In the genomic region with DNA sequence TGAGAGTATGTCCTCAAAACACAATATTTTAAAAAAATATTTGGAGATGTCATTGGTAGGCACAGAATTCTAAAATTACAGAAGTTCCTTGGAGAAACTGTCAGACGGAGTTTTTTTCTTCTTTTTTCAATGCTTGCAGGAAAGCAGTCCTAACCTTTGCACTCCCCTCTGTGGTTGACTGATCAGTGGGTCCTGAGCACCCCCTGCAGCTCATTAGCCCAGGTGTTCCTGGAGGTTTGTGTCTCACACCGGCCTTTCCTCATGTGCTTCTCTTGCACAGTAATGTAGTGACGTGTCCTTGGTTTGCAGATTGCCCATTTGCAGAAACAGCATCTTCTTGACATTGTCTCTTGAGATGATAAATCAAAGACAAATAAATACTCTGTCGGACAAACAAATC, we compare ENCODE assay signal across 9 cellular contexts.
A peak's percentile ranks its signal among the peaks of the same experiment; 100 is the strongest.
DNase-seq lines count a peak whose midpoint lies in the region; ATAC-seq and TF ChIP-seq lines count a peak whose summit lies in the region.
"Had no signal": no experiment of that assay in that cellular context is flagged by ENCODE, and none has a peak within 500 bp of the region (broad histone marks: within the 10 kb centered on the region; RNA-seq: fewer than 3 reads in every experiment).

No MANE protein-coding gene starts in this region.

- H3K27ac Mint-ChIP-seq in CD4-positive, CD25-positive, alpha-beta regulatory T cell: no peak overlapping the region
- H3K27ac Mint-ChIP-seq in mesothelial cell of epicardium: no peak overlapping the region

- no peak overlapping the region for H3K27ac ChIP-seq in CD4-positive, CD25-positive, alpha-beta regulatory T cell (ENCODE audit: insufficient read depth, low read length, poor library complexity, severe bottlenecking)
- H3K27ac ChIP-seq in dorsolateral prefrontal cortex: no peak overlapping the region

- H3K36me3 Mint-ChIP-seq in CD4-positive, CD25-positive, alpha-beta regulatory T cell: no peaks in the 10 kb centered on the region
- peaks cover 2% of the 10 kb centered on the region for H3K36me3 Mint-ChIP-seq in mesothelial cell of epicardium

- TF ChIP-seq CTCF in mesothelial cell of epicardium (IDR thresholded peaks at IDR 0.05; ENCODE audit: unreplicated experiment) (no peak), dorsolateral prefrontal cortex (IDR thresholded peaks at IDR 0.05 in 54 of 56, conservative IDR thresholded peaks at IDR 0.05 in 2 of 56; ENCODE audit: low read depth in 1 of 56, partially characterized antibody in 56 of 56) (no peak)

- H3K9me3 Mint-ChIP-seq in CD4-positive, CD25-positive, alpha-beta regulatory T cell: peaks cover 0 to 1% (median 0%) of the 10 kb centered on the region in 7 donors
- peaks cover 69% of the 10 kb centered on the region for H3K9me3 Mint-ChIP-seq in mesothelial cell of epicardium

- no peaks in the 10 kb centered on the region for H3K9me3 ChIP-seq in CD4-positive, CD25-positive, alpha-beta regulatory T cell (ENCODE audit: control insufficient read depth in 2 of 2, low read length in 2 of 2)

- intact Hi-C loops in dorsolateral prefrontal cortex (cut with DNase I): no loop called here

- no peak overlapping the region for H3K4me3 Mint-ChIP-seq in CD4-positive, CD25-positive, alpha-beta regulatory T cell
- H3K4me3 Mint-ChIP-seq in mesothelial cell of epicardium: no peak overlapping the region

- no peaks in the 10 kb centered on the region for H3K36me3 ChIP-seq in CD4-positive, CD25-positive, alpha-beta regulatory T cell (ENCODE audit: control insufficient read depth, insufficient read depth, low read length)

- ATAC-seq in CD4-positive, CD25-positive, alpha-beta regulatory T cell (ENCODE audit: low read depth in 2 of 2): peak; percentile 53 to 79

- H3K4me3 ChIP-seq in CD4-positive, CD25-positive, alpha-beta regulatory T cell (ENCODE audit: low read depth, low read length): no peak overlapping the region
- H3K4me3 ChIP-seq in dorsolateral prefrontal cortex: no peak overlapping the region

- peaks cover 32% of the 10 kb centered on the region for H3K27me3 Mint-ChIP-seq in CD4-positive, CD25-positive, alpha-beta regulatory T cell
- no peaks in the 10 kb centered on the region for H3K27me3 Mint-ChIP-seq in mesothelial cell of epicardium (ENCODE audit: low read depth)

- H3K27me3 ChIP-seq in CD4-positive, CD25-positive, alpha-beta regulatory T cell (ENCODE audit: control insufficient read depth, insufficient read depth, low read length): peaks cover 7% of the 10 kb centered on the region
- peaks cover 0 to 87% (median 46%) of the 10 kb centered on the region in 45 donors for H3K27me3 ChIP-seq in dorsolateral prefrontal cortex

- H3K4me1 Mint-ChIP-seq in CD4-positive, CD25-positive, alpha-beta regulatory T cell: peaks cover 0 to 3% (median 0%) of the 10 kb centered on the region in 4 donors
- H3K4me1 Mint-ChIP-seq in mesothelial cell of epicardium: no peaks in the 10 kb centered on the region

- H3K4me1 ChIP-seq in CD4-positive, CD25-positive, alpha-beta regulatory T cell (ENCODE audit: control insufficient read depth, insufficient read depth, low read length, poor library complexity, severe bottlenecking): no peaks in the 10 kb centered on the region

- peak; percentile 2 to 50 (median 38) for DNase-seq in CD4-positive, CD25-positive, alpha-beta regulatory T cell
- DNase-seq in M059J (ENCODE audit: low read depth) (peak; percentile 6), myocyte (ENCODE audit: low read depth) (peak; percentile 6), NCI-H2029 (lab: John Stamatoyannopoulos, UW) (no peak), mesothelial cell of epicardium (ENCODE audit: low spot score in 2 of 2, unreplicated experiment in 2 of 2) (no peak), dorsolateral prefrontal cortex (no peak), DMS 273 (lab: John Stamatoyannopoulos, UW; ENCODE audit: unreplicated experiment) (no peak)
- DNase-seq in activated CD8-positive, alpha-beta memory T cell treated with anti-CD3 and anti-CD28 coated beads, Interleukin-2, amount 50 U/mL, for 1 hour (ENCODE audit: extremely low read depth): peak; percentile 14
- DNase-seq: NCI-H2081 treated with DMSO at 0.1 percent for 48 hours had no signal

Comparison
In these comparisons a context has a peak if more than half of its experiments do, and no peak if none do; other contexts are left out.
1. DNase-seq: peak in CD4-positive, CD25-positive, alpha-beta regulatory T cell (3 of 3), M059J (single experiment), activated CD8-positive, alpha-beta memory T cell treated with anti-CD3 and anti-CD28 coated beads, Interleukin-2, amount 50 U/mL, for 1 hour (single experiment) and myocyte (single experiment); none in NCI-H2029 (single experiment), mesothelial cell of epicardium (0 of 2), dorsolateral prefrontal cortex (0 of 10) and DMS 273 (single experiment).